ENCODE assay signal across 8 cellular contexts in the genomic region with DNA sequence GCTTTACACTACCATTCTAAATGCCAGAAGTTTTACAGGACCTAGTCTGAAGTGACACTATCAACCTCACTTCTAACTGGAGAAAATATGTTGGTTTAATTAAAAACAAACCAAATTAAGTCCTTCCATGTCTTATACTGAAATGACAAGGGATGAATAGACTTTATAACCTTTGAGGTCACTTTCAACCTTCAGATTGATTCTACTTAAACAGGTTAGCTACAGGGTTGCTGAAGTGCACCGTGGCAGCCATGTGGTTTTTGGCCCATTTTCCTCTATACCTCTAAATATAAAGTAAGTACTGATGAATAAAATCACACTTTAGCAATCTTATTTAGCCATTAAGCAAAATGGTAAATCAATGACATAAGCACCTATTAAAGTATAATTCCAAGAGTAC. TPM values are rescaled to one million over a fixed set of nuclear protein-coding genes. Genes with fewer than 3 reads are reported as not detected.
DNase-seq lines count a peak whose midpoint lies in the region; ATAC-seq and TF ChIP-seq lines count a peak whose summit lies in the region.

No MANE protein-coding gene starts in this region.

- TF ChIP-seq CTCF in DND-41 (IDR thresholded peaks at IDR 0.05; ENCODE audit: borderline replicate concordance, extremely low read depth, low read length, poor library complexity, severe bottlenecking) (no peak), WTC11 (IDR thresholded peaks at IDR 0.05) (no peak), fibroblast of mammary gland (conservative IDR thresholded peaks at IDR 0.05; ENCODE audit: control insufficient read depth, insufficient read depth, low read depth, low read length) (no peak), sigmoid colon (IDR thresholded peaks at IDR 0.05) (no peak)

- CTCF ChIA-PET in WTC11 (lab: Charles Lee): no interaction called here

- H3K4me1 Mint-ChIP-seq in WTC11: peaks cover 56% of the 10 kb centered on the region

- peak overlapping the region in 1 of 2 experiments; percentile 71; a peak in 2 of 4 replicates for H3K4me3 ChIP-seq in DND-41 (ENCODE audit: low read depth in 1 of 2, low read length in 2 of 2)
- H3K4me3 ChIP-seq in fibroblast of mammary gland (ENCODE audit: control insufficient read depth, low read depth, low read length): peak overlapping the region; percentile 98
- H3K4me3 ChIP-seq in sigmoid colon: peak overlapping the region; percentile 64 to 98 (median 90)
- H3K4me3 ChIP-seq in HAP-1: no peak overlapping the region

- H3K27me3 ChIP-seq in DND-41 (ENCODE audit: insufficient read depth, low read length, poor library complexity) (no peaks in the 10 kb centered on the region), sigmoid colon (no peaks in the 10 kb centered on the region), HAP-1 (ENCODE audit: low read depth) (no peaks in the 10 kb centered on the region)

- peak overlapping the region; percentile 86 for H3K4me2 ChIP-seq in DND-41 (ENCODE audit: insufficient read depth, low read length)

- peak overlapping the region; percentile 97; the same call in 1 of the 2 replicates for H3K9ac ChIP-seq in DND-41 (ENCODE audit: low read depth, low read length)

- in situ Hi-C loops in HAP-1 (cut with MboI; ENCODE audit: low sequenced_read_pairs): no loop called here

- H3K36me3 Mint-ChIP-seq in WTC11: peaks cover 84% of the 10 kb centered on the region

- intact Hi-C loops in sigmoid colon (cut with DNase I): no loop called here

- POLR2A ChIA-PET in WTC11 (lab: Charles Lee): interaction anchor here (0.9 to 1.0 kb wide), 3 partner anchors 10 to 99 kb away, joined by 3 to 5 read pairs (median 3); no protein-coding TSS in a partner anchor

- no peaks in the 10 kb centered on the region; the same call in 1 of the 2 replicates for H3K27me3 Mint-ChIP-seq in WTC11 (ENCODE audit: low read depth)

- H3K9me3 ChIP-seq in DND-41 (ENCODE audit: insufficient read depth, low read length, severe bottlenecking): no peaks in the 10 kb centered on the region
- no peaks in the 10 kb centered on the region for H3K9me3 ChIP-seq in sigmoid colon
- no peaks in the 10 kb centered on the region for H3K9me3 ChIP-seq in HAP-1

- H3K27ac ChIP-seq in DND-41 (ENCODE audit: low read length) (no peak overlapping the region), sigmoid colon (peak overlapping the region; percentile 43 to 99 (median 96))

- no peak for DNase-seq in DND-41
- DNase-seq in WTC11 (ENCODE audit: low spot score): no peak
- DNase-seq in fibroblast of mammary gland (ENCODE audit: low read depth): no peak
- no peak for DNase-seq in sigmoid colon
- no peak for DNase-seq in HAP-1 (ENCODE audit: low spot score in 2 of 2)
- no peak for DNase-seq in amniotic stem cell (lab: John Stamatoyannopoulos, UW)
- DNase-seq in SKM-1 treated with dmso at 0.1 percent for 144 hours (lab: John Stamatoyannopoulos, UW; ENCODE audit: unreplicated experiment): no peak
- no peak for DNase-seq in hypothalamus (lab: John Stamatoyannopoulos, UW)

- no peak overlapping the region for H2AFZ ChIP-seq in DND-41 (ENCODE audit: low read depth, low read length)

- 28 to 54% methylated on average over 1 of the region's 1 CpG for WGBS in sigmoid colon, 2 donors

- no peak overlapping the region for H3K27ac Mint-ChIP-seq in WTC11

- peaks cover 80% of the 10 kb centered on the region for H4K20me1 ChIP-seq in DND-41 (ENCODE audit: insufficient read depth, low read length)

- no peak for TF ChIP-seq POLR2A in sigmoid colon (IDR thresholded peaks at IDR 0.05)

- H3K9me3 Mint-ChIP-seq in WTC11: no peaks in the 10 kb centered on the region

- ATAC-seq in DND-41 (ENCODE audit: insufficient read depth, low read depth) (no peak), WTC11 (no peak)

- H3K4me3 Mint-ChIP-seq in WTC11: peak overlapping the region; percentile 98

- H3K79me2 ChIP-seq in DND-41 (ENCODE audit: insufficient read depth, low read length): peaks cover 85% of the 10 kb centered on the region

- H3K36me3 ChIP-seq in DND-41 (ENCODE audit: insufficient read depth, low read length): peaks cover 83% of the 10 kb centered on the region
- peaks cover 24 to 75% (median 67%) of the 10 kb centered on the region in 4 donors for H3K36me3 ChIP-seq in sigmoid colon
- H3K36me3 ChIP-seq in HAP-1 (replicated peaks): peaks cover 83% of the 10 kb centered on the region

- TF ChIP-seq EP300 in sigmoid colon (IDR thresholded peaks at IDR 0.05): no peak

- H3K4me1 ChIP-seq in DND-41 (ENCODE audit: insufficient read depth, low read length) (peaks cover 65% of the 10 kb centered on the region), sigmoid colon (peaks cover 0 to 72% (median 67%) of the 10 kb centered on the region in 4 donors), HAP-1 (peaks cover 16% of the 10 kb centered on the region)

TF ChIP-seq in WTC11, 78 proteins besides CTCF, POLR2A, EP300 and RAD21:
- TF ChIP-seq NFATC4 (CRISPR knock-in tag; IDR thresholded peaks at IDR 0.05): 0 out of 2 replicates have a peak, but pooled peaks have one; percentile 16
- TF ChIP-seq ESRRA (CRISPR knock-in tag; IDR thresholded peaks at IDR 0.05; ENCODE audit: borderline replicate concordance): no peak
- TF ChIP-seq ZNF423 (CRISPR knock-in tag; IDR thresholded peaks at IDR 0.05): no peak

RNA-seq across cellular contexts. Expression of a gene that starts 3.9 kb away (rescaled TPM):
- total RNA-seq in WTC11 (2021) (295 to 381 TPM (median 309 TPM) in 3 replicates), sigmoid colon (100 to 1,000 TPM; 234 to 299 (median 263) TPM)
- 10 to 100 TPM; 17.6 to 69.4 (median 19.2) TPM for polyA plus RNA-seq in sigmoid colon
